8 cellular contexts compared by ENCODE assay signal in genomic region chr6:82365011-82365751, GRCh38. TPM values are rescaled to one million over a fixed set of nuclear protein-coding genes. Genes with fewer than 3 reads are reported as not detected.
A peak's percentile ranks its signal among the peaks of the same experiment; 100 is the strongest.
DNase-seq lines count a peak whose midpoint lies in the region; TF ChIP-seq lines count a peak whose summit lies in the region.

No MANE protein-coding gene starts in this region.

- peak; percentile 39 for TF ChIP-seq CTCF in SK-N-SH (IDR thresholded peaks at IDR 0.05)
- no peak for TF ChIP-seq CTCF in epithelial cell of proximal tubule (conservative IDR thresholded peaks at IDR 0.05; ENCODE audit: low read depth, low read length)

- TF ChIP-seq EP300 in SK-N-SH (IDR thresholded peaks at IDR 0.05; ENCODE audit: borderline replicate concordance in 1 of 2, low read depth in 1 of 2, low read length in 1 of 2) = no peak

- peaks cover 69% of the 10 kb centered on the region for H3K79me2 ChIP-seq in SK-N-SH (ENCODE audit: insufficient read depth)

- H3K9me2 ChIP-seq in SK-N-SH = no peaks in the 10 kb centered on the region

- whole genome bisulfite sequencing in SK-N-SH (ENCODE audit: low lambda C conversion rate) = 3% methylated on average over 39 of the region's 67 CpGs

- CTCF ChIA-PET in SK-N-SH (lab: Yijun Ruan, JAX) = interaction anchor here (0.6 to 1.3 kb wide), 3 partner anchors 15 to 367 kb away, joined by 3 read pairs; no protein-coding TSS in a partner anchor

- DNase-seq in DMS53 (lab: John Stamatoyannopoulos, UW) = peak; percentile 73
- peak in 1 of 2 experiments; percentile 28 for DNase-seq in HAP-1 (ENCODE audit: low spot score in 2 of 2)
- peak; percentile 73 for DNase-seq in SK-N-SH
- no peak for DNase-seq in epithelial cell of proximal tubule (ENCODE audit: low read depth)
- DNase-seq in NOMO-1 treated with DMSO at 0.1 percent for 48 hours (lab: John Stamatoyannopoulos, UW; ENCODE audit: unreplicated experiment) = no peak
- no peak for DNase-seq in globus pallidus (ENCODE audit: low spot score)
- DNase-seq in SKM-1 (lab: John Stamatoyannopoulos, UW; ENCODE audit: unreplicated experiment) = no peak

- H3K36me3 ChIP-seq in HAP-1 (replicated peaks) = peaks cover 7% of the 10 kb centered on the region; the same call in 1 of the 2 replicates
- H3K36me3 ChIP-seq in SK-N-SH (replicated peaks in 1 of 2; ENCODE audit: control insufficient read depth in 1 of 2, insufficient read depth in 2 of 2, low read length in 1 of 2) = peaks cover 33 to 40% of the 10 kb centered on the region in 2 experiments
- no peaks in the 10 kb centered on the region for H3K36me3 ChIP-seq in muscle layer of duodenum (ENCODE audit: control insufficient read depth in 1 of 2, insufficient read depth in 2 of 2, low read length in 2 of 2)

- POLR2A ChIA-PET in SK-N-SH (lab: Yijun Ruan, JAX) = interaction anchor here (1.1 kb wide), 1 partner anchor 14 kb away, joined by 4 read pairs; no protein-coding TSS in a partner anchor

- H3K27ac ChIP-seq in SK-N-SH (ENCODE audit: low read depth in 2 of 2, low read length in 1 of 2) = peak overlapping the region; percentile 95 to 99
- H3K27ac ChIP-seq in muscle layer of duodenum (ENCODE audit: low read length) = no peak overlapping the region

- in situ Hi-C loops in HAP-1 (cut with MboI; ENCODE audit: low sequenced_read_pairs) = no loop called here

- peak overlapping the region; percentile 97 for H3K9ac ChIP-seq in SK-N-SH

- H4K20me1 ChIP-seq in SK-N-SH (ENCODE audit: insufficient read depth) = peaks cover 24% of the 10 kb centered on the region

- H3K4me2 ChIP-seq in SK-N-SH = peak overlapping the region; percentile 93

- no peaks in the 10 kb centered on the region for H3K27me3 ChIP-seq in HAP-1 (ENCODE audit: low read depth)
- H3K27me3 ChIP-seq in SK-N-SH (ENCODE audit: insufficient read depth) = no peaks in the 10 kb centered on the region
- H3K27me3 ChIP-seq in muscle layer of duodenum (ENCODE audit: low read depth, low read length) = peaks cover 7% of the 10 kb centered on the region

- no peaks in the 10 kb centered on the region for H3K9me3 ChIP-seq in HAP-1
- no peaks in the 10 kb centered on the region for H3K9me3 ChIP-seq in SK-N-SH
- H3K9me3 ChIP-seq in muscle layer of duodenum (ENCODE audit: control insufficient read depth in 1 of 2, low read length in 2 of 2) = no peaks in the 10 kb centered on the region

- H3F3A ChIP-seq in SK-N-SH (replicated peaks; ENCODE audit: insufficient read depth) = peaks cover 40% of the 10 kb centered on the region

- H3K4me1 ChIP-seq in HAP-1 = peaks cover 13% of the 10 kb centered on the region
- peaks cover 17 to 24% of the 10 kb centered on the region in 2 experiments; a peak in 3 of 4 replicates for H3K4me1 ChIP-seq in SK-N-SH (ENCODE audit: control insufficient read depth in 1 of 2, insufficient read depth in 2 of 2, low read depth in 1 of 2, low read length in 1 of 2)
- peaks cover 0 to 16% of the 10 kb centered on the region in 2 donors for H3K4me1 ChIP-seq in muscle layer of duodenum (ENCODE audit: control insufficient read depth in 1 of 2, insufficient read depth in 2 of 2, low read length in 2 of 2)

- no peak for TF ChIP-seq RAD21 in SK-N-SH (IDR thresholded peaks at IDR 0.05; ENCODE audit: low read length)

- H3K4me3 ChIP-seq in HAP-1 (peak overlapping the region; percentile 68), SK-N-SH (ENCODE audit: low read depth in 2 of 2, low read length in 1 of 2) (peak overlapping the region; percentile 88 to 90), epithelial cell of proximal tubule (ENCODE audit: low read depth, low read length) (peak overlapping the region; percentile 89), muscle layer of duodenum (ENCODE audit: low read depth in 1 of 2, low read length in 2 of 2) (peak overlapping the region; percentile 80 to 91)

- H2AFZ ChIP-seq in SK-N-SH (ENCODE audit: low read depth) = no peak overlapping the region

TF ChIP-seq in SK-N-SH, 30 proteins besides CTCF, POLR2A, EP300 and RAD21:
- no peak for TF ChIP-seq NRF1 (IDR thresholded peaks at IDR 0.05; ENCODE audit: low read depth, low read length)
- TF ChIP-seq PBX3 (IDR thresholded peaks at IDR 0.05) = no peak
- TF ChIP-seq MEF2A (IDR thresholded peaks at IDR 0.05; ENCODE audit: borderline replicate concordance, low read depth) = no peak
- no peak for TF ChIP-seq MXI1 (IDR thresholded peaks at IDR 0.05; ENCODE audit: low read depth, low read length)
- TF ChIP-seq REST (IDR thresholded peaks at IDR 0.05; ENCODE audit: low read depth, low read length) = peak; percentile 65; the same call in 1 of the 2 replicates
- TF ChIP-seq FOXJ3 (CRISPR knock-in tag; IDR thresholded peaks at IDR 0.05) = no peak
- 0 out of 2 replicates have a peak, but pooled peaks have one; percentile 3 for TF ChIP-seq TAF1 (IDR thresholded peaks at IDR 0.05; ENCODE audit: borderline replicate concordance, low read depth, low read length)
- no peak for TF ChIP-seq ZBTB33 (IDR thresholded peaks at IDR 0.05; ENCODE audit: borderline replicate concordance, low read depth)
- no peak for TF ChIP-seq ELF1 (IDR thresholded peaks at IDR 0.05)

RNA-seq across cellular contexts. Expression of gene TPBG, which starts 1.6 kb away (rescaled TPM):
- 128 and 147 TPM in 2 replicates for polyA plus RNA-seq in SK-N-SH (2012; rRNA removed)
- polyA plus RNA-seq in SK-N-SH (2012; cell fraction: cytosol; rRNA removed) = 94.4 and 101 TPM in 2 replicates
- polyA plus RNA-seq in SK-N-SH (2012; cell fraction: nucleus; rRNA removed) = 324 and 365 TPM in 2 replicates
- total RNA-seq in epithelial cell of proximal tubule = 21.6 and 25.7 TPM in 2 replicates

Comparison
In these comparisons a context has a peak if more than half of its experiments do, and no peak if none do; other contexts are left out.
1. DNase-seq: peak in DMS53 (single experiment) and SK-N-SH (single experiment); none in epithelial cell of proximal tubule (single experiment), NOMO-1 treated with DMSO at 0.1 percent for 48 hours (single experiment), globus pallidus (single experiment) and SKM-1 (single experiment).
2. Peak in every context shown above with its lines, with median percentiles within 50 percentile points of each other: H3K4me3 ChIP-seq.